ENCODE assay signal across 2 cellular contexts in genomic region chr5:54986269-54986654, GRCh38.
TF ChIP-seq lines count a peak whose summit lies in the region.

No MANE protein-coding gene starts in this region.

TF ChIP-seq in GM23338, 12 proteins besides CTCF, POLR2A, EP300 and RAD21 (continued from another document):
- TF ChIP-seq POLR2AphosphoS5 (IDR thresholded peaks at IDR 0.05; ENCODE audit: low read depth) (no peak), ZNF114 (CRISPR knock-in tag; IDR thresholded peaks at IDR 0.05) (no peak), STAT1 (IDR thresholded peaks at IDR 0.05; ENCODE audit: unreplicated experiment) (no peak)
TF ChIP-seq in GM23338: peak in this region for 0.

TF ChIP-seq in SK-N-SH treated with all-trans-retinoic acid at 6 μM for 48 hours, 23 proteins besides CTCF, POLR2A, EP300 and RAD21 (continued from another document):
- no peak for TF ChIP-seq ZFP30 (CRISPR knock-in tag; IDR thresholded peaks at IDR 0.05)
- no peak for TF ChIP-seq SNAI2 (CRISPR knock-in tag; IDR thresholded peaks at IDR 0.05)
- no peak for TF ChIP-seq CSDC2 (CRISPR knock-in tag; IDR thresholded peaks at IDR 0.05)
- no peak for TF ChIP-seq ZC3H10 (CRISPR knock-in tag; IDR thresholded peaks at IDR 0.05)
- TF ChIP-seq ZNF565 (CRISPR knock-in tag; conservative IDR thresholded peaks at IDR 0.05; ENCODE audit: low read depth): no peak
- TF ChIP-seq POU6F1 (CRISPR knock-in tag; IDR thresholded peaks at IDR 0.05; ENCODE audit: borderline replicate concordance, low read depth): no peak
- TF ChIP-seq PATZ1 (CRISPR knock-in tag; IDR thresholded peaks at IDR 0.05; ENCODE audit: borderline replicate concordance): no peak
